Comparison of ENCODE assay signal across 1 cellular context in the genomic region with DNA sequence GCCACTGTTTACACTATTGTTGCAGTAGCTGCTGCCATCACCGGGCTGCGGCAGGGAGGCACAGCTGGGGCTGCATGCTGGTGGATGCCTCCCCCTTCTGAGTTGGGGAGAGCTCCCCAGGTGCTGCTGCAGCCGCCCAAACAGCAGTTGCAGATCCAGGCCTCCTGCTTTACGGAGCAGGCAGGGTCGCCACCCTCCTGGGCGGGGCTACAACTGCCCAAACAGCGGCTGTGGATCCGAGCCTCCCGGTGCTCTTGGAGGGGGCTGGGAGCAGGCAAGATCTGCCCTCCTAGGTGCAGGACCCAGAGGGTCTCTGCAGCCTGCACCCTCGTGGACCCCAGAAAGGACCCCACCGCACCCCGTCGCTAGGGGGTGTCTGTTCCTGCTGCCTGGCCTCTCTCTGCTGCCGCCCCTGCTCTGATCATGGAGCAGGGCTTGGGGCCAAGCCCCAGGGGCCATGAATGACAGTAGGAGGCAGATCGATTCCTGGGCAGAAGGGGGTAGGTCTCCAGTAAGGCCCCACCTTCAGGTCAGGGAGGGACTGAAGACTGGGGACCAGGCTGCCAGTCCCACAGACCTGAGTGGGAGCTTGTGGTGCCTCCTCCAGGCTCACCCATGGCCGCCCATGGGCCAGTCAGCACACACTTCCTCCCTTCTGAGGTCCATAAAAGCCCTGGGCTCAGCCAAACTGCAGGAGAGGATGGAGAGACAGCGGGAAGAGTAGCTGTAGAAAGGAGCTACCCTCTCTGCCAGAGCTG.
TF ChIP-seq lines count a peak whose summit lies in the region.

No MANE protein-coding gene starts in this region.

TF ChIP-seq in K562, 482 proteins besides CTCF, POLR2A, EP300 and RAD21 (continued from another document and continues in another):
- TF ChIP-seq, protein P1, sequence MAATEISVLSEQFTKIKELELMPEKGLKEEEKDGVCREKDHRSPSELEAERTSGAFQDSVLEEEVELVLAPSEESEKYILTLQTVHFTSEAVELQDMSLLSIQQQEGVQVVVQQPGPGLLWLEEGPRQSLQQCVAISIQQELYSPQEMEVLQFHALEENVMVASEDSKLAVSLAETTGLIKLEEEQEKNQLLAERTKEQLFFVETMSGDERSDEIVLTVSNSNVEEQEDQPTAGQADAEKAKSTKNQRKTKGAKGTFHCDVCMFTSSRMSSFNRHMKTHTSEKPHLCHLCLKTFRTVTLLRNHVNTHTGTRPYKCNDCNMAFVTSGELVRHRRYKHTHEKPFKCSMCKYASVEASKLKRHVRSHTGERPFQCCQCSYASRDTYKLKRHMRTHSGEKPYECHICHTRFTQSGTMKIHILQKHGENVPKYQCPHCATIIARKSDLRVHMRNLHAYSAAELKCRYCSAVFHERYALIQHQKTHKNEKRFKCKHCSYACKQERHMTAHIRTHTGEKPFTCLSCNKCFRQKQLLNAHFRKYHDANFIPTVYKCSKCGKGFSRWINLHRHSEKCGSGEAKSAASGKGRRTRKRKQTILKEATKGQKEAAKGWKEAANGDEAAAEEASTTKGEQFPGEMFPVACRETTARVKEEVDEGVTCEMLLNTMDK (IDR thresholded peaks at IDR 0.05; ENCODE audit: borderline replicate concordance, insufficient read depth, low read depth, low read length, poor library complexity, severe bottlenecking) = peak; percentile 59
- no peak for TF ChIP-seq TGIF2 (CRISPR knock-in tag; IDR thresholded peaks at IDR 0.05)
- peak; percentile 21; the same call in 1 of the 2 replicates for TF ChIP-seq MTA1 (IDR thresholded peaks at IDR 0.05; ENCODE audit: borderline replicate concordance)
- TF ChIP-seq POU5F1 (IDR thresholded peaks at IDR 0.05; ENCODE audit: borderline replicate concordance, low read depth, low read length, partially characterized antibody) = no peak
- TF ChIP-seq MTA3 (IDR thresholded peaks at IDR 0.05; ENCODE audit: borderline replicate concordance) = no peak; the same call in 1 of the 2 replicates
- TF ChIP-seq HMGN3 (IDR thresholded peaks at IDR 0.05; ENCODE audit: borderline replicate concordance, extremely low read depth, insufficient read length, low read depth, low read length) = peak; percentile 34
- no peak for TF ChIP-seq BACH1 (tag; IDR thresholded peaks at IDR 0.05)
- no peak for TF ChIP-seq PCBP1 (IDR thresholded peaks at IDR 0.05; ENCODE audit: low read depth, low read length, poor library complexity, severe bottlenecking)
- no peak for TF ChIP-seq CBX8 (IDR thresholded peaks at IDR 0.05; ENCODE audit: borderline replicate concordance, extremely low read depth, low read depth, low read length, poor library complexity, severe bottlenecking)
- TF ChIP-seq, protein P2, sequence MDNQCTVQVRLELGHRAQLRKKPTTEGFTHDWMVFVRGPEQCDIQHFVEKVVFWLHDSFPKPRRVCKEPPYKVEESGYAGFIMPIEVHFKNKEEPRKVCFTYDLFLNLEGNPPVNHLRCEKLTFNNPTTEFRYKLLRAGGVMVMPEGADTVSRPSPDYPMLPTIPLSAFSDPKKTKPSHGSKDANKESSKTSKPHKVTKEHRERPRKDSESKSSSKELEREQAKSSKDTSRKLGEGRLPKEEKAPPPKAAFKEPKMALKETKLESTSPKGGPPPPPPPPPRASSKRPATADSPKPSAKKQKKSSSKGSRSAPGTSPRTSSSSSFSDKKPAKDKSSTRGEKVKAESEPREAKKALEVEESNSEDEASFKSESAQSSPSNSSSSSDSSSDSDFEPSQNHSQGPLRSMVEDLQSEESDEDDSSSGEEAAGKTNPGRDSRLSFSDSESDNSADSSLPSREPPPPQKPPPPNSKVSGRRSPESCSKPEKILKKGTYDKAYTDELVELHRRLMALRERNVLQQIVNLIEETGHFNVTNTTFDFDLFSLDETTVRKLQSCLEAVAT (IDR thresholded peaks at IDR 0.05) = 0 out of 4 replicates have a peak, but pooled peaks of 1 of the 2 experiments have one; percentile 32
- TF ChIP-seq, protein P3, sequence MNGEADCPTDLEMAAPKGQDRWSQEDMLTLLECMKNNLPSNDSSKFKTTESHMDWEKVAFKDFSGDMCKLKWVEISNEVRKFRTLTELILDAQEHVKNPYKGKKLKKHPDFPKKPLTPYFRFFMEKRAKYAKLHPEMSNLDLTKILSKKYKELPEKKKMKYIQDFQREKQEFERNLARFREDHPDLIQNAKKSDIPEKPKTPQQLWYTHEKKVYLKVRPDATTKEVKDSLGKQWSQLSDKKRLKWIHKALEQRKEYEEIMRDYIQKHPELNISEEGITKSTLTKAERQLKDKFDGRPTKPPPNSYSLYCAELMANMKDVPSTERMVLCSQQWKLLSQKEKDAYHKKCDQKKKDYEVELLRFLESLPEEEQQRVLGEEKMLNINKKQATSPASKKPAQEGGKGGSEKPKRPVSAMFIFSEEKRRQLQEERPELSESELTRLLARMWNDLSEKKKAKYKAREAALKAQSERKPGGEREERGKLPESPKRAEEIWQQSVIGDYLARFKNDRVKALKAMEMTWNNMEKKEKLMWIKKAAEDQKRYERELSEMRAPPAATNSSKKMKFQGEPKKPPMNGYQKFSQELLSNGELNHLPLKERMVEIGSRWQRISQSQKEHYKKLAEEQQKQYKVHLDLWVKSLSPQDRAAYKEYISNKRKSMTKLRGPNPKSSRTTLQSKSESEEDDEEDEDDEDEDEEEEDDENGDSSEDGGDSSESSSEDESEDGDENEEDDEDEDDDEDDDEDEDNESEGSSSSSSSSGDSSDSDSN (IDR thresholded peaks at IDR 0.05; ENCODE audit: borderline replicate concordance in 1 of 2, low read depth in 2 of 2, low read length in 2 of 2) = peak in 1 of 2 experiments; percentile 39; a peak in 1 of 4 replicates
- TF ChIP-seq ETV5 (CRISPR knock-in tag; IDR thresholded peaks at IDR 0.05; ENCODE audit: low read depth) = no peak
- no peak for TF ChIP-seq MEF2A (IDR thresholded peaks at IDR 0.05; ENCODE audit: control insufficient read depth, low read depth, low read length)
- no peak for TF ChIP-seq PURB (CRISPR knock-in tag; IDR thresholded peaks at IDR 0.05; ENCODE audit: low read depth)
- TF ChIP-seq PHF20 (IDR thresholded peaks at IDR 0.05; ENCODE audit: partially characterized antibody) = peak; percentile 56
- no peak for TF ChIP-seq HDAC8 (tag; IDR thresholded peaks at IDR 0.05)
- no peak for TF ChIP-seq ZNF431 (CRISPR knock-in tag; IDR thresholded peaks at IDR 0.05)
- TF ChIP-seq, protein P4, sequence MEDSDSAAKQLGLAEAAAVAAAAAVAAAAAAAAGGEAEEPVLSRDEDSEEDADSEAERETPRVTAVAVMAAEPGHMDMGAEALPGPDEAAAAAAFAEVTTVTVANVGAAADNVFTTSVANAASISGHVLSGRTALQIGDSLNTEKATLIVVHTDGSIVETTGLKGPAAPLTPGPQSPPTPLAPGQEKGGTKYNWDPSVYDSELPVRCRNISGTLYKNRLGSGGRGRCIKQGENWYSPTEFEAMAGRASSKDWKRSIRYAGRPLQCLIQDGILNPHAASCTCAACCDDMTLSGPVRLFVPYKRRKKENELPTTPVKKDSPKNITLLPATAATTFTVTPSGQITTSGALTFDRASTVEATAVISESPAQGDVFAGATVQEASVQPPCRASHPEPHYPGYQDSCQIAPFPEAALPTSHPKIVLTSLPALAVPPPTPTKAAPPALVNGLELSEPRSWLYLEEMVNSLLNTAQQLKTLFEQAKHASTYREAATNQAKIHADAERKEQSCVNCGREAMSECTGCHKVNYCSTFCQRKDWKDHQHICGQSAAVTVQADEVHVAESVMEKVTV (CRISPR knock-in tag; IDR thresholded peaks at IDR 0.05) = no peak
- no peak for TF ChIP-seq CEBPB (tag; IDR thresholded peaks at IDR 0.05)
- TF ChIP-seq E2F3 (CRISPR knock-in tag; IDR thresholded peaks at IDR 0.05) = no peak
- TF ChIP-seq, protein P5, sequence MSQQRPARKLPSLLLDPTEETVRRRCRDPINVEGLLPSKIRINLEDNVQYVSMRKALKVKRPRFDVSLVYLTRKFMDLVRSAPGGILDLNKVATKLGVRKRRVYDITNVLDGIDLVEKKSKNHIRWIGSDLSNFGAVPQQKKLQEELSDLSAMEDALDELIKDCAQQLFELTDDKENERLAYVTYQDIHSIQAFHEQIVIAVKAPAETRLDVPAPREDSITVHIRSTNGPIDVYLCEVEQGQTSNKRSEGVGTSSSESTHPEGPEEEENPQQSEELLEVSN (IDR thresholded peaks at IDR 0.05; ENCODE audit: borderline replicate concordance in 1 of 2, extremely low read depth in 1 of 2, insufficient read depth in 1 of 2, insufficient read length in 1 of 2, low read depth in 1 of 2, low read length in 1 of 2, poor library complexity in 1 of 2, severe bottlenecking in 1 of 2) = no peak
- no peak for TF ChIP-seq NCOA2 (IDR thresholded peaks at IDR 0.05; ENCODE audit: partially characterized antibody in 2 of 2)
- no peak for TF ChIP-seq CHD1 (IDR thresholded peaks at IDR 0.05; ENCODE audit: low read length)
- TF ChIP-seq FOSL1 (tag; conservative IDR thresholded peaks at IDR 0.05) = no peak
- peak; percentile 75; the same call in 1 of the 2 replicates for TF ChIP-seq TRIM28 (IDR thresholded peaks at IDR 0.05)
- TF ChIP-seq, protein P6, sequence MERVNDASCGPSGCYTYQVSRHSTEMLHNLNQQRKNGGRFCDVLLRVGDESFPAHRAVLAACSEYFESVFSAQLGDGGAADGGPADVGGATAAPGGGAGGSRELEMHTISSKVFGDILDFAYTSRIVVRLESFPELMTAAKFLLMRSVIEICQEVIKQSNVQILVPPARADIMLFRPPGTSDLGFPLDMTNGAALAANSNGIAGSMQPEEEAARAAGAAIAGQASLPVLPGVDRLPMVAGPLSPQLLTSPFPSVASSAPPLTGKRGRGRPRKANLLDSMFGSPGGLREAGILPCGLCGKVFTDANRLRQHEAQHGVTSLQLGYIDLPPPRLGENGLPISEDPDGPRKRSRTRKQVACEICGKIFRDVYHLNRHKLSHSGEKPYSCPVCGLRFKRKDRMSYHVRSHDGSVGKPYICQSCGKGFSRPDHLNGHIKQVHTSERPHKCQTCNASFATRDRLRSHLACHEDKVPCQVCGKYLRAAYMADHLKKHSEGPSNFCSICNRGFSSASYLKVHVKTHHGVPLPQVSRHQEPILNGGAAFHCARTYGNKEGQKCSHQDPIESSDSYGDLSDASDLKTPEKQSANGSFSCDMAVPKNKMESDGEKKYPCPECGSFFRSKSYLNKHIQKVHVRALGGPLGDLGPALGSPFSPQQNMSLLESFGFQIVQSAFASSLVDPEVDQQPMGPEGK (CRISPR knock-in tag; IDR thresholded peaks at IDR 0.05; ENCODE audit: borderline replicate concordance) = no peak
- TF ChIP-seq MIER1 (IDR thresholded peaks at IDR 0.05; ENCODE audit: low read depth) = no peak
- no peak for TF ChIP-seq BCL6 (CRISPR knock-in tag; IDR thresholded peaks at IDR 0.05)
- TF ChIP-seq, protein P7, sequence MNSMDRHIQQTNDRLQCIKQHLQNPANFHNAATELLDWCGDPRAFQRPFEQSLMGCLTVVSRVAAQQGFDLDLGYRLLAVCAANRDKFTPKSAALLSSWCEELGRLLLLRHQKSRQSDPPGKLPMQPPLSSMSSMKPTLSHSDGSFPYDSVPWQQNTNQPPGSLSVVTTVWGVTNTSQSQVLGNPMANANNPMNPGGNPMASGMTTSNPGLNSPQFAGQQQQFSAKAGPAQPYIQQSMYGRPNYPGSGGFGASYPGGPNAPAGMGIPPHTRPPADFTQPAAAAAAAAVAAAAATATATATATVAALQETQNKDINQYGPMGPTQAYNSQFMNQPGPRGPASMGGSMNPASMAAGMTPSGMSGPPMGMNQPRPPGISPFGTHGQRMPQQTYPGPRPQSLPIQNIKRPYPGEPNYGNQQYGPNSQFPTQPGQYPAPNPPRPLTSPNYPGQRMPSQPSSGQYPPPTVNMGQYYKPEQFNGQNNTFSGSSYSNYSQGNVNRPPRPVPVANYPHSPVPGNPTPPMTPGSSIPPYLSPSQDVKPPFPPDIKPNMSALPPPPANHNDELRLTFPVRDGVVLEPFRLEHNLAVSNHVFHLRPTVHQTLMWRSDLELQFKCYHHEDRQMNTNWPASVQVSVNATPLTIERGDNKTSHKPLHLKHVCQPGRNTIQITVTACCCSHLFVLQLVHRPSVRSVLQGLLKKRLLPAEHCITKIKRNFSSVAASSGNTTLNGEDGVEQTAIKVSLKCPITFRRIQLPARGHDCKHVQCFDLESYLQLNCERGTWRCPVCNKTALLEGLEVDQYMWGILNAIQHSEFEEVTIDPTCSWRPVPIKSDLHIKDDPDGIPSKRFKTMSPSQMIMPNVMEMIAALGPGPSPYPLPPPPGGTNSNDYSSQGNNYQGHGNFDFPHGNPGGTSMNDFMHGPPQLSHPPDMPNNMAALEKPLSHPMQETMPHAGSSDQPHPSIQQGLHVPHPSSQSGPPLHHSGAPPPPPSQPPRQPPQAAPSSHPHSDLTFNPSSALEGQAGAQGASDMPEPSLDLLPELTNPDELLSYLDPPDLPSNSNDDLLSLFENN (IDR thresholded peaks at IDR 0.05; ENCODE audit: low read depth in 2 of 2, low read length in 2 of 2) = no peak
- TF ChIP-seq, protein P8, sequence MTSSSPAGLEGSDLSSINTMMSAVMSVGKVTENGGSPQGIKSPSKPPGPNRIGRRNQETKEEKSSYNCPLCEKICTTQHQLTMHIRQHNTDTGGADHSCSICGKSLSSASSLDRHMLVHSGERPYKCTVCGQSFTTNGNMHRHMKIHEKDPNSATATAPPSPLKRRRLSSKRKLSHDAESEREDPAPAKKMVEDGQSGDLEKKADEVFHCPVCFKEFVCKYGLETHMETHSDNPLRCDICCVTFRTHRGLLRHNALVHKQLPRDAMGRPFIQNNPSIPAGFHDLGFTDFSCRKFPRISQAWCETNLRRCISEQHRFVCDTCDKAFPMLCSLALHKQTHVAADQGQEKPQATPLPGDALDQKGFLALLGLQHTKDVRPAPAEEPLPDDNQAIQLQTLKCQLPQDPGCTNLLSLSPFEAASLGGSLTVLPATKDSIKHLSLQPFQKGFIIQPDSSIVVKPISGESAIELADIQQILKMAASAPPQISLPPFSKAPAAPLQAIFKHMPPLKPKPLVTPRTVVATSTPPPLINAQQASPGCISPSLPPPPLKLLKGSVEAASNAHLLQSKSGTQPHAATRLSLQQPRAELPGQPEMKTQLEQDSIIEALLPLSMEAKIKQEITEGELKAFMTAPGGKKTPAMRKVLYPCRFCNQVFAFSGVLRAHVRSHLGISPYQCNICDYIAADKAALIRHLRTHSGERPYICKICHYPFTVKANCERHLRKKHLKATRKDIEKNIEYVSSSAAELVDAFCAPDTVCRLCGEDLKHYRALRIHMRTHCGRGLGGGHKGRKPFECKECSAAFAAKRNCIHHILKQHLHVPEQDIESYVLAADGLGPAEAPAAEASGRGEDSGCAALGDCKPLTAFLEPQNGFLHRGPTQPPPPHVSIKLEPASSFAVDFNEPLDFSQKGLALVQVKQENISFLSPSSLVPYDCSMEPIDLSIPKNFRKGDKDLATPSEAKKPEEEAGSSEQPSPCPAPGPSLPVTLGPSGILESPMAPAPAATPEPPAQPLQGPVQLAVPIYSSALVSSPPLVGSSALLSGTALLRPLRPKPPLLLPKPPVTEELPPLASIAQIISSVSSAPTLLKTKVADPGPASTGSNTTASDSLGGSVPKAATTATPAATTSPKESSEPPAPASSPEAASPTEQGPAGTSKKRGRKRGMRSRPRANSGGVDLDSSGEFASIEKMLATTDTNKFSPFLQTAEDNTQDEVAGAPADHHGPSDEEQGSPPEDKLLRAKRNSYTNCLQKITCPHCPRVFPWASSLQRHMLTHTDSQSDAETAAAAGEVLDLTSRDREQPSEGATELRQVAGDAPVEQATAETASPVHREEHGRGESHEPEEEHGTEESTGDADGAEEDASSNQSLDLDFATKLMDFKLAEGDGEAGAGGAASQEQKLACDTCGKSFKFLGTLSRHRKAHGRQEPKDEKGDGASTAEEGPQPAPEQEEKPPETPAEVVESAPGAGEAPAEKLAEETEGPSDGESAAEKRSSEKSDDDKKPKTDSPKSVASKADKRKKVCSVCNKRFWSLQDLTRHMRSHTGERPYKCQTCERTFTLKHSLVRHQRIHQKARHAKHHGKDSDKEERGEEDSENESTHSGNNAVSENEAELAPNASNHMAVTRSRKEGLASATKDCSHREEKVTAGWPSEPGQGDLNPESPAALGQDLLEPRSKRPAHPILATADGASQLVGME (CRISPR knock-in tag; IDR thresholded peaks at IDR 0.05) = no peak
- no peak for TF ChIP-seq XRCC4 (IDR thresholded peaks at IDR 0.05; ENCODE audit: extremely low read depth, insufficient read depth, insufficient read length)
